ENCODE assay signal across 15 cellular contexts in genomic region chr20:48040491-48040890, GRCh38.
A peak's percentile ranks its signal among the peaks of the same experiment; 100 is the strongest.
DNase-seq lines count a peak whose midpoint lies in the region; ATAC-seq and TF ChIP-seq lines count a peak whose summit lies in the region.
"Had no signal": no experiment of that assay in that cellular context is flagged by ENCODE, and none has a peak within 500 bp of the region (broad histone marks: within the 10 kb centered on the region; RNA-seq: fewer than 3 reads in every experiment).

No MANE protein-coding gene starts in this region.

- ATAC-seq in activated CD8-positive, alpha-beta T cell treated with anti-CD3 and anti-CD28 coated beads for 36 hours: no peak
- ATAC-seq: K562, T-helper 17 cell had no signal

- no peak for TF ChIP-seq CTCF in activated CD8-positive, alpha-beta T cell treated with anti-CD3 and anti-CD28 coated beads for 36 hours (IDR thresholded peaks at IDR 0.05)

- H3K36me3 Mint-ChIP-seq in activated CD8-positive, alpha-beta T cell treated with anti-CD3 and anti-CD28 coated beads for 36 hours (ENCODE audit: low read depth): no peaks in the 10 kb centered on the region

- intact Hi-C loops in activated CD8-positive, alpha-beta T cell treated with anti-CD3 and anti-CD28 coated beads for 36 hours (cut with micrococcal nuclease): no loop called here

- CTCF ChIA-PET in activated CD8-positive, alpha-beta T cell treated with anti-CD3 and anti-CD28 coated beads for 36 hours (lab: Charles Lee): no interaction called here

- DNase-seq in NCI-H1436 (lab: John Stamatoyannopoulos, UW): peak; percentile 14
- DNase-seq in NCI-H1436 treated with DMSO at 0.1 percent for 48 hours (lab: John Stamatoyannopoulos, UW): no peak
- peak; percentile 73 for DNase-seq in NCI-H1105 (lab: John Stamatoyannopoulos, UW)
- peak; percentile 60 for DNase-seq in NCI-H2107 (lab: John Stamatoyannopoulos, UW)
- peak; percentile 74 for DNase-seq in SK-N-DZ (ENCODE audit: low spot score)
- no peak for DNase-seq in nucleus accumbens (lab: John Stamatoyannopoulos, UW)
- DNase-seq in NCI-H774 (lab: John Stamatoyannopoulos, UW): no peak
- no peak for DNase-seq in activated CD8-positive, alpha-beta T cell treated with anti-CD3 and anti-CD28 coated beads for 36 hours
- DNase-seq: BE2C; CD4-positive, alpha-beta T cell; GF-D8; NCI-H1694 treated with DMSO at 0.1 percent for 48 hours; SHP77 treated with DMSO at 0.1 percent for 48 hours; T-helper 17 cell had no signal

- H3K27me3 Mint-ChIP-seq in activated CD8-positive, alpha-beta T cell treated with anti-CD3 and anti-CD28 coated beads for 36 hours: peaks cover 5% of the 10 kb centered on the region
- H3K27me3 Mint-ChIP-seq: CD4-positive, alpha-beta T cell had no signal

- H3K27ac Mint-ChIP-seq in activated CD8-positive, alpha-beta T cell treated with anti-CD3 and anti-CD28 coated beads for 36 hours: no peak overlapping the region
- H3K27ac Mint-ChIP-seq: CD4-positive, alpha-beta T cell; T-helper 17 cell had no signal

- POLR2A ChIA-PET in activated CD8-positive, alpha-beta T cell treated with anti-CD3 and anti-CD28 coated beads for 36 hours (lab: Charles Lee): interaction anchor here (1.5 kb wide), 1 partner anchor 10 kb away, joined by 3 read pairs; no protein-coding TSS in a partner anchor

- no peaks in the 10 kb centered on the region for H3K4me1 Mint-ChIP-seq in activated CD8-positive, alpha-beta T cell treated with anti-CD3 and anti-CD28 coated beads for 36 hours (ENCODE audit: low read depth)
- H3K4me1 Mint-ChIP-seq: T-helper 17 cell had no signal

- H3K4me3 Mint-ChIP-seq in activated CD8-positive, alpha-beta T cell treated with anti-CD3 and anti-CD28 coated beads for 36 hours: no peak overlapping the region
- H3K4me3 Mint-ChIP-seq: CD4-positive, alpha-beta T cell; T-helper 17 cell had no signal

- H3K9me3 Mint-ChIP-seq in activated CD8-positive, alpha-beta T cell treated with anti-CD3 and anti-CD28 coated beads for 36 hours: no peaks in the 10 kb centered on the region
- H3K9me3 Mint-ChIP-seq: CD4-positive, alpha-beta T cell had no signal

Comparison
In these comparisons a context has a peak if more than half of its experiments do, and no peak if none do; other contexts are left out.
1. DNase-seq: peak in NCI-H1436 (single experiment), NCI-H1105 (single experiment), NCI-H2107 (single experiment) and SK-N-DZ (single experiment); none in NCI-H1436 treated with DMSO at 0.1 percent for 48 hours (single experiment), nucleus accumbens (0 of 56), NCI-H774 (single experiment) and activated CD8-positive, alpha-beta T cell treated with anti-CD3 and anti-CD28 coated beads for 36 hours (single experiment).